ENCODE assay signal across 1 cellular context in genomic region chr14:66746316-66747006, GRCh38.
TF ChIP-seq lines count a peak whose summit lies in the region.

No MANE protein-coding gene starts in this region.

TF ChIP-seq in GM23338, 12 proteins besides CTCF, POLR2A, EP300 and RAD21:
- no peak for TF ChIP-seq ZNF462 (CRISPR knock-in tag; IDR thresholded peaks at IDR 0.05)
- no peak for TF ChIP-seq EZH2phosphoT487 (IDR thresholded peaks at IDR 0.05; ENCODE audit: unreplicated experiment)
- TF ChIP-seq REST (IDR thresholded peaks at IDR 0.05; ENCODE audit: unreplicated experiment), result no peak
- no peak for TF ChIP-seq CREB1 (CRISPR knock-in tag; IDR thresholded peaks at IDR 0.05; ENCODE audit: low read depth)
- no peak for TF ChIP-seq JUNB (IDR thresholded peaks at IDR 0.05; ENCODE audit: unreplicated experiment)
- TF ChIP-seq STAT1 (IDR thresholded peaks at IDR 0.05; ENCODE audit: unreplicated experiment), result no peak
- no peak for TF ChIP-seq NANOG (IDR thresholded peaks at IDR 0.05; ENCODE audit: borderline replicate concordance)
- no peak for TF ChIP-seq ZNF114 (CRISPR knock-in tag; IDR thresholded peaks at IDR 0.05)
